In the genomic region with DNA sequence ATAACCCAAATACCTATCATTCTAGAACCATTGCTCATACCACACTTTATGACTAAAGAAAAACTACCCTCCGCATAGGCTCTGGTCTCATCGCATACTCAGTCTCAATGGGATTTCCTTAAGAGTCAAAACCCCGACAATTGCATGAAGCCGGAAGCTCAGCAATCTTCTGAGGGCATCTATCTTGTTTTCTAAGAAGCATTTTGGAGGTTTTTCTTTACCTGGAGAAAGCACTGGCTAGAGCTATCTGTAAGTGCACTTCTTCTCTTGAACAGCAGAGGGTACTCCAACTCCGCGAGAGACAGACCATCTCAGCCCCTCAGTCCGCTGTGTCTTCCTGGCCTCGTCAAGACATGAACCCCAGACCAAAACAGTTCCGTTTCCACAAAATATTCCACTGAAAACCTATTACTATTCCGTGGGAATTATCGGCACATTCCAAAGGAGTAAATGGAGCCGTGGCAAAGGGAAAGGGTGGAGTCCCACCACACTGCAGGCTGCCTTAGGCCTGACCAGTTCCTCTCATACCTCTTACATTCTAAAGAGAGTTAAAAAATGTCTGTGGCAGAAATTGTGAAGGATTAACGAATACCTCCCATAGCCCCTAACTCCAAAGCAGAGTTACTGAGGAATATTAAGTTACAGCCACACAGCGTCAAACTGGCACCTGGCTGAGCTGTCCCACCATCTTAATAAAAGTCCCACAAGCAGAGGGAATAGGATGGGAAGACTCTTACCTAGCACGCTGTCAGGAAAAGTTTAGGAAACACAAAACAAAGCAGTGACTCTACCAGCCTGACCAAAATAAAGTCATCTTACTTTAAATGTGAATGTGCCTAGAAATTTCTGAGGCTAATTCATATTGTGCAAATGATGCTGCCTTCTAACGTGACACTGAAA, we compare ENCODE assay signal across 8 cellular contexts.
A peak's percentile ranks its signal among the peaks of the same experiment; 100 is the strongest.
DNase-seq lines count a peak whose midpoint lies in the region; ATAC-seq, FAIRE-seq and TF ChIP-seq lines count a peak whose summit lies in the region.

No MANE protein-coding gene starts in this region.

- H3F3A ChIP-seq in DOHH2 (ENCODE audit: control insufficient read depth, insufficient read depth), result no peaks in the 10 kb centered on the region

- 22 to 26% methylated on average over 16 of the region's 16 CpGs for WGBS in pancreas, 2 donors

- no peaks in the 10 kb centered on the region for H3K36me3 ChIP-seq in DOHH2 (ENCODE audit: control insufficient read depth, low read length)
- H3K36me3 ChIP-seq in pancreas, result no peaks in the 10 kb centered on the region

- no peak overlapping the region for H3K4me3 ChIP-seq in DOHH2 (ENCODE audit: low read length)
- H3K4me3 ChIP-seq in pancreas, result no peak overlapping the region

- intact Hi-C loops in pancreas (cut with DNase I), result no loop called here

- H3K27me3 ChIP-seq in DOHH2 (ENCODE audit: control insufficient read depth, low read length), result no peaks in the 10 kb centered on the region
- H3K27me3 ChIP-seq in pancreas, result no peaks in the 10 kb centered on the region

- H3K9me3 ChIP-seq in DOHH2 (ENCODE audit: control insufficient read depth, insufficient read depth, low read length), result no peaks in the 10 kb centered on the region
- no peaks in the 10 kb centered on the region for H3K9me3 ChIP-seq in pancreas

- H3K9me2 ChIP-seq in DOHH2 (replicated peaks; ENCODE audit: control insufficient read depth, low read length), result no peaks in the 10 kb centered on the region

- TF ChIP-seq CTCF in DOHH2 (IDR thresholded peaks at IDR 0.05; ENCODE audit: low read depth, low read length, poor library complexity, severe bottlenecking) (peak; percentile 79), GM20000 (IDR thresholded peaks at IDR 0.05; ENCODE audit: extremely low read depth, missing control alignments) (peak; percentile 68), pancreas (IDR thresholded peaks at IDR 0.05) (peak; percentile 38 to 68 (median 46))

- H4K20me1 ChIP-seq in DOHH2 (ENCODE audit: control insufficient read depth, insufficient read depth, low read depth, low read length), result no peaks in the 10 kb centered on the region

- H3K4me1 ChIP-seq in DOHH2 (ENCODE audit: control insufficient read depth, low read length) (no peaks in the 10 kb centered on the region), pancreas (no peaks in the 10 kb centered on the region)

- no peaks in the 10 kb centered on the region for H3K79me2 ChIP-seq in DOHH2 (ENCODE audit: control insufficient read depth, low read length)

- H3K27ac ChIP-seq in DOHH2 (ENCODE audit: low read depth, low read length) (no peak overlapping the region), pancreas (no peak overlapping the region)

- H3K4me2 ChIP-seq in DOHH2 (ENCODE audit: low read length), result peak overlapping the region; percentile 32

- peak; percentile 99 for ATAC-seq in HG03521 (IDR thresholded peaks at IDR 0.05; ENCODE audit: unreplicated experiment)
- ATAC-seq in pancreas, result peak; percentile 68 to 96 (median 94)

- peak; percentile 57 for DNase-seq in GM20000 (ENCODE audit: low spot score)
- peak; percentile 75 for DNase-seq in NOMO-1 treated with DMSO at 0.1 percent for 48 hours (lab: John Stamatoyannopoulos, UW; ENCODE audit: unreplicated experiment)
- peak; percentile 1 for DNase-seq in activated gamma-delta T cell treated with anti-CD3 and anti-CD28 coated beads, Interleukin-2, amount 50 U/mL, for 16 hours (ENCODE audit: low read depth)
- DNase-seq in glomerular visceral epithelial cell (ENCODE audit: extremely low spot score), result peak; percentile 69
- DNase-seq in pancreas, result peak in 4 of 6 donors; percentile 3 to 43 (median 19)
- DNase-seq in NK-92 treated with Interleukin-12 subunit alpha and Interleukin-12 subunit beta, amount 100 ng/mL, for 24 hours (lab: John Stamatoyannopoulos, UW), result no peak

- no peak for FAIRE-seq in pancreas (lab: Jason Lieb, UNC)
